ENCODE assay signal across 3 cellular contexts in the genomic region with DNA sequence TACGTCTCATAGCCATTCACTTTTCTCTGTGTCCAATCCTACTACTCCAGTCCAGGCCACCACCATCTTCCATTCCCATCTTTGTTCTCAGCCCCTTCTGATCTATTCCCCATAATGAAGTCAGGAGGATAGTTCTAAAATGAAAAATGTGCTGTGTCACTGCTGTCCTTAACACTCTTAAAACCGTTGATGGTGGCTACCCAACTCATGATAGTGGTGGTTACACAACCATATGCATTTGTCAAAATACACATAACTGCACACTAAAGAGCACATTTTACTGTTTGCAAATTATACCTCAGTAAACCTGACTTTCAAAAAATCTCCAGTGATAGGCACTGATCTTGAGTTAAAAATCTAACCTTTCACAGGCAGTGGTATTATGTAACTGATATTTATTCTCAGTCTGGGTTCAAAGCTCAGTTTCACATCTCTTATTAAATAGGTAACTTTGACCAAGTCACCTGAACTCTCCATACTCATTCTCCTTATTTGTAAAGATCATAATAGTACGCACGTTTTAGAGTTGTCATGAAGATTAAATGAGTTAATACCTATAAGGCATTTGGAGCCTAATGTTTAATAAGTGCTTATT.
A peak's percentile ranks its signal among the peaks of the same experiment; 100 is the strongest.
TF ChIP-seq lines count a peak whose summit lies in the region.

No MANE protein-coding gene starts in this region.

TF ChIP-seq in liver, 16 proteins besides CTCF, POLR2A, EP300 and RAD21:
- TF ChIP-seq EGR1 (IDR thresholded peaks at IDR 0.05; ENCODE audit: low read depth in 2 of 2) (no peak), SP1 (IDR thresholded peaks at IDR 0.05) (peak; percentile 46), YY1 (IDR thresholded peaks at IDR 0.05) (peak; percentile 14), GABPA (IDR thresholded peaks at IDR 0.05 in 1 of 2, conservative IDR thresholded peaks at IDR 0.05 in 1 of 2) (no peak), HNF4G (IDR thresholded peaks at IDR 0.05) (no peak), FOXA2 (IDR thresholded peaks at IDR 0.05) (peak; percentile 44), HNF4A (conservative IDR thresholded peaks at IDR 0.05) (peak; percentile 83 to 84), JUND (IDR thresholded peaks at IDR 0.05) (no peak), FOXA1 (IDR thresholded peaks at IDR 0.05) (no peak), NR2F2 (IDR thresholded peaks at IDR 0.05) (no peak), TAF1 (conservative IDR thresholded peaks at IDR 0.05) (no peak), RXRA (IDR thresholded peaks at IDR 0.05) (peak; percentile 13 to 68)
- TF ChIP-seq, protein P1, sequence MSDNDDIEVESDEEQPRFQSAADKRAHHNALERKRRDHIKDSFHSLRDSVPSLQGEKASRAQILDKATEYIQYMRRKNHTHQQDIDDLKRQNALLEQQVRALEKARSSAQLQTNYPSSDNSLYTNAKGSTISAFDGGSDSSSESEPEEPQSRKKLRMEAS (IDR thresholded peaks at IDR 0.05): no peak
- TF ChIP-seq, protein P2, sequence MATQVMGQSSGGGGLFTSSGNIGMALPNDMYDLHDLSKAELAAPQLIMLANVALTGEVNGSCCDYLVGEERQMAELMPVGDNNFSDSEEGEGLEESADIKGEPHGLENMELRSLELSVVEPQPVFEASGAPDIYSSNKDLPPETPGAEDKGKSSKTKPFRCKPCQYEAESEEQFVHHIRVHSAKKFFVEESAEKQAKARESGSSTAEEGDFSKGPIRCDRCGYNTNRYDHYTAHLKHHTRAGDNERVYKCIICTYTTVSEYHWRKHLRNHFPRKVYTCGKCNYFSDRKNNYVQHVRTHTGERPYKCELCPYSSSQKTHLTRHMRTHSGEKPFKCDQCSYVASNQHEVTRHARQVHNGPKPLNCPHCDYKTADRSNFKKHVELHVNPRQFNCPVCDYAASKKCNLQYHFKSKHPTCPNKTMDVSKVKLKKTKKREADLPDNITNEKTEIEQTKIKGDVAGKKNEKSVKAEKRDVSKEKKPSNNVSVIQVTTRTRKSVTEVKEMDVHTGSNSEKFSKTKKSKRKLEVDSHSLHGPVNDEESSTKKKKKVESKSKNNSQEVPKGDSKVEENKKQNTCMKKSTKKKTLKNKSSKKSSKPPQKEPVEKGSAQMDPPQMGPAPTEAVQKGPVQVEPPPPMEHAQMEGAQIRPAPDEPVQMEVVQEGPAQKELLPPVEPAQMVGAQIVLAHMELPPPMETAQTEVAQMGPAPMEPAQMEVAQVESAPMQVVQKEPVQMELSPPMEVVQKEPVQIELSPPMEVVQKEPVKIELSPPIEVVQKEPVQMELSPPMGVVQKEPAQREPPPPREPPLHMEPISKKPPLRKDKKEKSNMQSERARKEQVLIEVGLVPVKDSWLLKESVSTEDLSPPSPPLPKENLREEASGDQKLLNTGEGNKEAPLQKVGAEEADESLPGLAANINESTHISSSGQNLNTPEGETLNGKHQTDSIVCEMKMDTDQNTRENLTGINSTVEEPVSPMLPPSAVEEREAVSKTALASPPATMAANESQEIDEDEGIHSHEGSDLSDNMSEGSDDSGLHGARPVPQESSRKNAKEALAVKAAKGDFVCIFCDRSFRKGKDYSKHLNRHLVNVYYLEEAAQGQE (IDR thresholded peaks at IDR 0.05): peak; percentile 41
- TF ChIP-seq, protein P3, sequence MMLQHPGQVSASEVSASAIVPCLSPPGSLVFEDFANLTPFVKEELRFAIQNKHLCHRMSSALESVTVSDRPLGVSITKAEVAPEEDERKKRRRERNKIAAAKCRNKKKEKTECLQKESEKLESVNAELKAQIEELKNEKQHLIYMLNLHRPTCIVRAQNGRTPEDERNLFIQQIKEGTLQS (IDR thresholded peaks at IDR 0.05): no peak
- TF ChIP-seq, protein P4, sequence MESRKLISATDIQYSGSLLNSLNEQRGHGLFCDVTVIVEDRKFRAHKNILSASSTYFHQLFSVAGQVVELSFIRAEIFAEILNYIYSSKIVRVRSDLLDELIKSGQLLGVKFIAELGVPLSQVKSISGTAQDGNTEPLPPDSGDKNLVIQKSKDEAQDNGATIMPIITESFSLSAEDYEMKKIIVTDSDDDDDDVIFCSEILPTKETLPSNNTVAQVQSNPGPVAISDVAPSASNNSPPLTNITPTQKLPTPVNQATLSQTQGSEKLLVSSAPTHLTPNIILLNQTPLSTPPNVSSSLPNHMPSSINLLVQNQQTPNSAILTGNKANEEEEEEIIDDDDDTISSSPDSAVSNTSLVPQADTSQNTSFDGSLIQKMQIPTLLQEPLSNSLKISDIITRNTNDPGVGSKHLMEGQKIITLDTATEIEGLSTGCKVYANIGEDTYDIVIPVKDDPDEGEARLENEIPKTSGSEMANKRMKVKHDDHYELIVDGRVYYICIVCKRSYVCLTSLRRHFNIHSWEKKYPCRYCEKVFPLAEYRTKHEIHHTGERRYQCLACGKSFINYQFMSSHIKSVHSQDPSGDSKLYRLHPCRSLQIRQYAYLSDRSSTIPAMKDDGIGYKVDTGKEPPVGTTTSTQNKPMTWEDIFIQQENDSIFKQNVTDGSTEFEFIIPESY (IDR thresholded peaks at IDR 0.05): peak; percentile 14

TF ChIP-seq in HepG2, 621 proteins besides CTCF, POLR2A, EP300 and RAD21:
- TF ChIP-seq, protein P5, sequence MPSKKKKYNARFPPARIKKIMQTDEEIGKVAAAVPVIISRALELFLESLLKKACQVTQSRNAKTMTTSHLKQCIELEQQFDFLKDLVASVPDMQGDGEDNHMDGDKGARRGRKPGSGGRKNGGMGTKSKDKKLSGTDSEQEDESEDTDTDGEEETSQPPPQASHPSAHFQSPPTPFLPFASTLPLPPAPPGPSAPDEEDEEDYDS (CRISPR knock-in tag; IDR thresholded peaks at IDR 0.05): no peak
- TF ChIP-seq, protein P6, sequence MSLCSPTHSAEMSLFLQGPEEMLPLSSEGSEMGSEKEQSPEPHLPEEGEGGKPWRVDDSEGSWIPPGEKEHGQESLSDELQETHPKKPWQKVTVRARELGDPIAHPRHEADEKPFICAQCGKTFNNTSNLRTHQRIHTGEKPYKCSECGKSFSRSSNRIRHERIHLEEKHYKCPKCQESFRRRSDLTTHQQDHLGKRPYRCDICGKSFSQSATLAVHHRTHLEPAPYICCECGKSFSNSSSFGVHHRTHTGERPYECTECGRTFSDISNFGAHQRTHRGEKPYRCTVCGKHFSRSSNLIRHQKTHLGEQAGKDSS (CRISPR knock-in tag; IDR thresholded peaks at IDR 0.05; ENCODE audit: borderline replicate concordance, low read depth): no peak
- no peak for TF ChIP-seq ZSCAN30 (CRISPR knock-in tag; IDR thresholded peaks at IDR 0.05)
- TF ChIP-seq ZNF850 (CRISPR knock-in tag; conservative IDR thresholded peaks at IDR 0.05): no peak
- no peak for TF ChIP-seq ZNF713 (CRISPR knock-in tag; IDR thresholded peaks at IDR 0.05)
- no peak for TF ChIP-seq SP1 (IDR thresholded peaks at IDR 0.05)
- no peak for TF ChIP-seq SP1 (CRISPR knock-in tag; IDR thresholded peaks at IDR 0.05)
TF ChIP-seq in HepG2: peak in this region for 0.

TF ChIP-seq in K562, 482 proteins besides CTCF, POLR2A, EP300 and RAD21 (continues in another document):
- no peak for TF ChIP-seq ETV5 (CRISPR knock-in tag; IDR thresholded peaks at IDR 0.05; ENCODE audit: low read depth)
- TF ChIP-seq RFX1 (IDR thresholded peaks at IDR 0.05): no peak
- TF ChIP-seq MEIS2 (IDR thresholded peaks at IDR 0.05; ENCODE audit: partially characterized antibody): peak; percentile 11
- TF ChIP-seq, protein P7, sequence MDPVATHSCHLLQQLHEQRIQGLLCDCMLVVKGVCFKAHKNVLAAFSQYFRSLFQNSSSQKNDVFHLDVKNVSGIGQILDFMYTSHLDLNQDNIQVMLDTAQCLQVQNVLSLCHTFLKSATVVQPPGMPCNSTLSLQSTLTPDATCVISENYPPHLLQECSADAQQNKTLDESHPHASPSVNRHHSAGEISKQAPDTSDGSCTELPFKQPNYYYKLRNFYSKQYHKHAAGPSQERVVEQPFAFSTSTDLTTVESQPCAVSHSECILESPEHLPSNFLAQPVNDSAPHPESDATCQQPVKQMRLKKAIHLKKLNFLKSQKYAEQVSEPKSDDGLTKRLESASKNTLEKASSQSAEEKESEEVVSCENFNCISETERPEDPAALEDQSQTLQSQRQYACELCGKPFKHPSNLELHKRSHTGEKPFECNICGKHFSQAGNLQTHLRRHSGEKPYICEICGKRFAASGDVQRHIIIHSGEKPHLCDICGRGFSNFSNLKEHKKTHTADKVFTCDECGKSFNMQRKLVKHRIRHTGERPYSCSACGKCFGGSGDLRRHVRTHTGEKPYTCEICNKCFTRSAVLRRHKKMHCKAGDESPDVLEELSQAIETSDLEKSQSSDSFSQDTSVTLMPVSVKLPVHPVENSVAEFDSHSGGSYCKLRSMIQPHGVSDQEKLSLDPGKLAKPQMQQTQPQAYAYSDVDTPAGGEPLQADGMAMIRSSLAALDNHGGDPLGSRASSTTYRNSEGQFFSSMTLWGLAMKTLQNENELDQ (CRISPR knock-in tag; IDR thresholded peaks at IDR 0.05; ENCODE audit: borderline replicate concordance): no peak
- TF ChIP-seq, protein P8, sequence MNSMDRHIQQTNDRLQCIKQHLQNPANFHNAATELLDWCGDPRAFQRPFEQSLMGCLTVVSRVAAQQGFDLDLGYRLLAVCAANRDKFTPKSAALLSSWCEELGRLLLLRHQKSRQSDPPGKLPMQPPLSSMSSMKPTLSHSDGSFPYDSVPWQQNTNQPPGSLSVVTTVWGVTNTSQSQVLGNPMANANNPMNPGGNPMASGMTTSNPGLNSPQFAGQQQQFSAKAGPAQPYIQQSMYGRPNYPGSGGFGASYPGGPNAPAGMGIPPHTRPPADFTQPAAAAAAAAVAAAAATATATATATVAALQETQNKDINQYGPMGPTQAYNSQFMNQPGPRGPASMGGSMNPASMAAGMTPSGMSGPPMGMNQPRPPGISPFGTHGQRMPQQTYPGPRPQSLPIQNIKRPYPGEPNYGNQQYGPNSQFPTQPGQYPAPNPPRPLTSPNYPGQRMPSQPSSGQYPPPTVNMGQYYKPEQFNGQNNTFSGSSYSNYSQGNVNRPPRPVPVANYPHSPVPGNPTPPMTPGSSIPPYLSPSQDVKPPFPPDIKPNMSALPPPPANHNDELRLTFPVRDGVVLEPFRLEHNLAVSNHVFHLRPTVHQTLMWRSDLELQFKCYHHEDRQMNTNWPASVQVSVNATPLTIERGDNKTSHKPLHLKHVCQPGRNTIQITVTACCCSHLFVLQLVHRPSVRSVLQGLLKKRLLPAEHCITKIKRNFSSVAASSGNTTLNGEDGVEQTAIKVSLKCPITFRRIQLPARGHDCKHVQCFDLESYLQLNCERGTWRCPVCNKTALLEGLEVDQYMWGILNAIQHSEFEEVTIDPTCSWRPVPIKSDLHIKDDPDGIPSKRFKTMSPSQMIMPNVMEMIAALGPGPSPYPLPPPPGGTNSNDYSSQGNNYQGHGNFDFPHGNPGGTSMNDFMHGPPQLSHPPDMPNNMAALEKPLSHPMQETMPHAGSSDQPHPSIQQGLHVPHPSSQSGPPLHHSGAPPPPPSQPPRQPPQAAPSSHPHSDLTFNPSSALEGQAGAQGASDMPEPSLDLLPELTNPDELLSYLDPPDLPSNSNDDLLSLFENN (IDR thresholded peaks at IDR 0.05; ENCODE audit: low read depth in 2 of 2, low read length in 2 of 2): no peak
- TF ChIP-seq, protein P1 (CRISPR knock-in tag; IDR thresholded peaks at IDR 0.05): no peak
- TF ChIP-seq BRD4 (IDR thresholded peaks at IDR 0.05): no peak
- TF ChIP-seq MAFG (tag; conservative IDR thresholded peaks at IDR 0.05): peak; percentile 97
- no peak for TF ChIP-seq SRSF3 (IDR thresholded peaks at IDR 0.05; ENCODE audit: insufficient read depth, low read length)
- TF ChIP-seq CSDE1 (IDR thresholded peaks at IDR 0.05): no peak
- TF ChIP-seq, protein P9, sequence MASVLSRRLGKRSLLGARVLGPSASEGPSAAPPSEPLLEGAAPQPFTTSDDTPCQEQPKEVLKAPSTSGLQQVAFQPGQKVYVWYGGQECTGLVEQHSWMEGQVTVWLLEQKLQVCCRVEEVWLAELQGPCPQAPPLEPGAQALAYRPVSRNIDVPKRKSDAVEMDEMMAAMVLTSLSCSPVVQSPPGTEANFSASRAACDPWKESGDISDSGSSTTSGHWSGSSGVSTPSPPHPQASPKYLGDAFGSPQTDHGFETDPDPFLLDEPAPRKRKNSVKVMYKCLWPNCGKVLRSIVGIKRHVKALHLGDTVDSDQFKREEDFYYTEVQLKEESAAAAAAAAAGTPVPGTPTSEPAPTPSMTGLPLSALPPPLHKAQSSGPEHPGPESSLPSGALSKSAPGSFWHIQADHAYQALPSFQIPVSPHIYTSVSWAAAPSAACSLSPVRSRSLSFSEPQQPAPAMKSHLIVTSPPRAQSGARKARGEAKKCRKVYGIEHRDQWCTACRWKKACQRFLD (CRISPR knock-in tag; IDR thresholded peaks at IDR 0.05): no peak
- TF ChIP-seq ZNF316 (IDR thresholded peaks at IDR 0.05): peak; percentile 89
- no peak for TF ChIP-seq KLF16 (IDR thresholded peaks at IDR 0.05)
- TF ChIP-seq, protein P10, sequence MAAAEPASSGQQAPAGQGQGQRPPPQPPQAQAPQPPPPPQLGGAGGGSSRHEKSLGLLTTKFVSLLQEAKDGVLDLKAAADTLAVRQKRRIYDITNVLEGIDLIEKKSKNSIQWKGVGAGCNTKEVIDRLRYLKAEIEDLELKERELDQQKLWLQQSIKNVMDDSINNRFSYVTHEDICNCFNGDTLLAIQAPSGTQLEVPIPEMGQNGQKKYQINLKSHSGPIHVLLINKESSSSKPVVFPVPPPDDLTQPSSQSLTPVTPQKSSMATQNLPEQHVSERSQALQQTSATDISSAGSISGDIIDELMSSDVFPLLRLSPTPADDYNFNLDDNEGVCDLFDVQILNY (CRISPR knock-in tag; IDR thresholded peaks at IDR 0.05): no peak
- no peak for TF ChIP-seq ATF1 (CRISPR knock-in tag; IDR thresholded peaks at IDR 0.05)
- TF ChIP-seq ATF1 (tag; IDR thresholded peaks at IDR 0.05): no peak
- peak; percentile 76 for TF ChIP-seq CEBPB (tag; IDR thresholded peaks at IDR 0.05)
- TF ChIP-seq U2AF1 (optimal IDR thresholded peaks at IDR 0.05; ENCODE audit: low read depth, low read length): no peak
- peak; percentile 90 for TF ChIP-seq NFE2 (IDR thresholded peaks at IDR 0.05; ENCODE audit: low read depth)
- TF ChIP-seq FOXJ2 (tag; IDR thresholded peaks at IDR 0.05): no peak
- TF ChIP-seq TGIF2 (CRISPR knock-in tag; IDR thresholded peaks at IDR 0.05): no peak
- TF ChIP-seq, protein P11, sequence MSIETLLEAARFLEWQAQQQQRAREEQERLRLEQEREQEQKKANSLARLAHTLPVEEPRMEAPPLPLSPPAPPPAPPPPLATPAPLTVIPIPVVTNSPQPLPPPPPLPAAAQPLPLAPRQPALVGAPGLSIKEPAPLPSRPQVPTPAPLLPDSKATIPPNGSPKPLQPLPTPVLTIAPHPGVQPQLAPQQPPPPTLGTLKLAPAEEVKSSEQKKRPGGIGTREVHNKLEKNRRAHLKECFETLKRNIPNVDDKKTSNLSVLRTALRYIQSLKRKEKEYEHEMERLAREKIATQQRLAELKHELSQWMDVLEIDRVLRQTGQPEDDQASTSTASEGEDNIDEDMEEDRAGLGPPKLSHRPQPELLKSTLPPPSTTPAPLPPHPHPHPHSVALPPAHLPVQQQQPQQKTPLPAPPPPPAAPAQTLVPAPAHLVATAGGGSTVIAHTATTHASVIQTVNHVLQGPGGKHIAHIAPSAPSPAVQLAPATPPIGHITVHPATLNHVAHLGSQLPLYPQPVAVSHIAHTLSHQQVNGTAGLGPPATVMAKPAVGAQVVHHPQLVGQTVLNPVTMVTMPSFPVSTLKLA (conservative IDR thresholded peaks at IDR 0.05): no peak
- no peak for TF ChIP-seq SUPT5H (IDR thresholded peaks at IDR 0.05)
- no peak for TF ChIP-seq CCNT2 (IDR thresholded peaks at IDR 0.05; ENCODE audit: borderline replicate concordance, extremely low read depth, insufficient read length, low read depth, low read length)
- peak; percentile 73 for TF ChIP-seq MAFK (IDR thresholded peaks at IDR 0.05; ENCODE audit: low read length)
